Comparison of ENCODE assay signal across 13 cellular contexts in genomic region chr22:44545773-44546172, GRCh38. TPM values are rescaled to one million over a fixed set of nuclear protein-coding genes. Genes with fewer than 3 reads are reported as not detected.
A peak's percentile ranks its signal among the peaks of the same experiment; 100 is the strongest.
DNase-seq lines count a peak whose midpoint lies in the region; ATAC-seq and TF ChIP-seq lines count a peak whose summit lies in the region.
"Had no signal": no experiment of that assay in that cellular context is flagged by ENCODE, and none has a peak within 500 bp of the region (broad histone marks: within the 10 kb centered on the region; RNA-seq: fewer than 3 reads in every experiment).

No MANE protein-coding gene starts in this region.

- ATAC-seq in activated CD4-positive, CD25-positive, alpha-beta regulatory T cell treated with anti-CD3 and anti-CD28 coated beads, Interleukin-2, amount 50 U/mL, for 24 hours, result no peak

- TF ChIP-seq CTCF in hepatocyte (IDR thresholded peaks at IDR 0.05; ENCODE audit: poor library complexity), result no peak
- no peak for TF ChIP-seq CTCF in vagina (IDR thresholded peaks at IDR 0.05)

- no peaks in the 10 kb centered on the region for H3K9me3 ChIP-seq in NT2/D1 (ENCODE audit: insufficient read depth, low read length)
- H3K9me3 ChIP-seq in hepatocyte (ENCODE audit: low read depth), result no peaks in the 10 kb centered on the region
- no peaks in the 10 kb centered on the region for H3K9me3 ChIP-seq in vagina
- H3K9me3 ChIP-seq: Caco-2 had no signal

- WGBS in hepatocyte (ENCODE audit: low lambda C conversion rate, missing lambda C conversion rate), result 87% methylated on average over 8 of the region's 8 CpGs

- peak; percentile 9 for DNase-seq in activated CD4-positive, CD25-positive, alpha-beta regulatory T cell treated with anti-CD3 and anti-CD28 coated beads, Interleukin-2, amount 50 U/mL, for 72 hours
- no peak for DNase-seq in NT2/D1 (ENCODE audit: low read depth, low spot score)
- DNase-seq in hepatocyte (ENCODE audit: low spot score), result peak; percentile 2
- peak; percentile 42 to 91 for DNase-seq in vagina (ENCODE audit: extremely low spot score in 2 of 2)
- no peak for DNase-seq in stimulated activated CD4-positive, alpha-beta T cell treated with anti-CD3 and anti-CD28 coated beads, Interleukin-2, amount 100 ng/mL, for 48 hours
- DNase-seq in NCI-H345 (lab: John Stamatoyannopoulos, UW), result no peak
- DNase-seq: Caco-2; CD8-positive, alpha-beta memory T cell; DND-41; H9 had no signal

- H3K36me3 ChIP-seq in NT2/D1 (ENCODE audit: insufficient read depth, insufficient read length, low read length) (no peaks in the 10 kb centered on the region), hepatocyte (replicated peaks; ENCODE audit: insufficient read depth, low read depth) (no peaks in the 10 kb centered on the region), vagina (no peaks in the 10 kb centered on the region)

- peaks cover 18% of the 10 kb centered on the region for H3K4me1 ChIP-seq in NT2/D1 (ENCODE audit: insufficient read depth, insufficient read length)
- H3K4me1 ChIP-seq in hepatocyte (ENCODE audit: insufficient read depth), result peaks cover 10% of the 10 kb centered on the region
- H3K4me1 ChIP-seq in vagina, result peaks cover 6% of the 10 kb centered on the region

- no peaks in the 10 kb centered on the region for H4K20me1 ChIP-seq in hepatocyte (ENCODE audit: insufficient read depth, poor library complexity, severe bottlenecking)

- TF ChIP-seq POLR2A in vagina (IDR thresholded peaks at IDR 0.05), result no peak

- H3K4me2 ChIP-seq in hepatocyte, result no peak overlapping the region
- H3K4me2 ChIP-seq: GM23338 had no signal

- peak overlapping the region; percentile 17 for H3K9ac ChIP-seq in NT2/D1 (ENCODE audit: insufficient read length, low read depth)

- H2AFZ ChIP-seq in hepatocyte, result no peak overlapping the region
- H2AFZ ChIP-seq: GM23338 had no signal

- H3K79me2 ChIP-seq in hepatocyte, result no peaks in the 10 kb centered on the region

- H3K27ac ChIP-seq in hepatocyte (no peak overlapping the region), vagina (no peak overlapping the region)
- H3K27ac ChIP-seq: 22Rv1 had no signal

- intact Hi-C loops in vagina (cut with DNase I), result no loop called here

- no peaks in the 10 kb centered on the region for H3K9me2 ChIP-seq in hepatocyte (replicated peaks; ENCODE audit: insufficient read depth)

- H3K27me3 ChIP-seq in NT2/D1 (ENCODE audit: insufficient read depth, insufficient read length) (no peaks in the 10 kb centered on the region), hepatocyte (no peaks in the 10 kb centered on the region), vagina (no peaks in the 10 kb centered on the region)

- no peak overlapping the region for H3K4me3 ChIP-seq in NT2/D1 (ENCODE audit: insufficient read length, low read depth)
- H3K4me3 ChIP-seq in hepatocyte, result no peak overlapping the region
- no peak overlapping the region for H3K4me3 ChIP-seq in vagina
- H3K4me3 ChIP-seq: GM23338 had no signal

RNA-seq across cellular contexts. Expression of gene RTL6, which starts 47.7 kb away (rescaled TPM):
- total RNA-seq in hepatocyte (20.6 and 23.4 TPM in 2 replicates), vagina (11.0 TPM)
- 13.0 and 15.3 TPM in 2 replicates for polyA plus RNA-seq in hepatocyte

Comparison
In these comparisons a context has a peak if more than half of its experiments do, and no peak if none do; other contexts are left out.
1. DNase-seq: peak in activated CD4-positive, CD25-positive, alpha-beta regulatory T cell treated with anti-CD3 and anti-CD28 coated beads, Interleukin-2, amount 50 U/mL, for 72 hours (single experiment), hepatocyte (single experiment) and vagina (2 of 2); none in NT2/D1 (single experiment), stimulated activated CD4-positive, alpha-beta T cell treated with anti-CD3 and anti-CD28 coated beads, Interleukin-2, amount 100 ng/mL, for 48 hours (0 of 2) and NCI-H345 (single experiment).